ENCODE assay signal across 8 cellular contexts in genomic region chr12:52380271-52380694, GRCh38. TPM values are rescaled to one million over a fixed set of nuclear protein-coding genes. Genes with fewer than 3 reads are reported as not detected.
DNase-seq lines count a peak whose midpoint lies in the region; ATAC-seq and TF ChIP-seq lines count a peak whose summit lies in the region.
"Had no signal": no experiment of that assay in that cellular context is flagged by ENCODE, and none has a peak within 500 bp of the region (broad histone marks: within the 10 kb centered on the region; RNA-seq: fewer than 3 reads in every experiment).

No MANE protein-coding gene starts in this region.

- DNase-seq in GM12865 (ENCODE audit: low read depth): no peak
- peak; percentile 64 for DNase-seq in NCI-H2196 (lab: John Stamatoyannopoulos, UW; ENCODE audit: unreplicated experiment)
- peak; percentile 34 for DNase-seq in colonic mucosa
- peak; percentile 74 for DNase-seq in myocyte (ENCODE audit: low read depth)
- DNase-seq in SKM-1 (lab: John Stamatoyannopoulos, UW; ENCODE audit: unreplicated experiment): no peak
- DNase-seq in NCI-H2171 treated with DMSO at 0.1 percent for 48 hours (lab: John Stamatoyannopoulos, UW): no peak
- no peak for DNase-seq in stimulated activated naive B cell treated with anti-CD40 and anti-IgM and Interleukin-4, amounts not matched to agents 10 μg/mL and 1 μg/mL and 100 μg/mL, for 72 hours
- DNase-seq: left cardiac atrium had no signal

- intact Hi-C loops in colonic mucosa (cut with DNase I): no loop called here

- H3K27ac Mint-ChIP-seq in stimulated activated naive B cell treated with anti-CD40 and anti-IgM and Interleukin-4, amounts not matched to agents 10 μg/mL and 1 μg/mL and 100 μg/mL, for 72 hours: no peak overlapping the region

- H3K36me3 ChIP-seq in colonic mucosa: no peaks in the 10 kb centered on the region

- no peak overlapping the region for H3K4me3 ChIP-seq in GM12865 (ENCODE audit: low read depth, low read length)
- H3K4me3 ChIP-seq in colonic mucosa: no peak overlapping the region

- peaks cover 9 to 11% of the 10 kb centered on the region in 2 donors for H3K4me1 Mint-ChIP-seq in stimulated activated naive B cell treated with anti-CD40 and anti-IgM and Interleukin-4, amounts not matched to agents 10 μg/mL and 1 μg/mL and 100 μg/mL, for 72 hours

- H3K9me3 Mint-ChIP-seq in stimulated activated naive B cell treated with anti-CD40 and anti-IgM and Interleukin-4, amounts not matched to agents 10 μg/mL and 1 μg/mL and 100 μg/mL, for 72 hours: no peaks in the 10 kb centered on the region

- TF ChIP-seq CTCF in GM12865 (IDR thresholded peaks at IDR 0.05; ENCODE audit: insufficient read depth, low read depth, low read length, missing control alignments): peak; percentile 28
- peak; percentile 34 for TF ChIP-seq CTCF in colonic mucosa (IDR thresholded peaks at IDR 0.05)

- peaks cover 31 to 50% of the 10 kb centered on the region in 2 donors for H3K27me3 Mint-ChIP-seq in stimulated activated naive B cell treated with anti-CD40 and anti-IgM and Interleukin-4, amounts not matched to agents 10 μg/mL and 1 μg/mL and 100 μg/mL, for 72 hours

- no peaks in the 10 kb centered on the region for H3K9me3 ChIP-seq in colonic mucosa

- ATAC-seq in stimulated activated naive B cell treated with anti-CD40 and anti-IgM and Interleukin-4, amounts not matched to agents 10 μg/mL and 1 μg/mL and 100 μg/mL, for 72 hours (replicated peaks): no peak

- no peak overlapping the region for H3K4me3 Mint-ChIP-seq in stimulated activated naive B cell treated with anti-CD40 and anti-IgM and Interleukin-4, amounts not matched to agents 10 μg/mL and 1 μg/mL and 100 μg/mL, for 72 hours

- no peak overlapping the region for H3K27ac ChIP-seq in colonic mucosa

- no peak overlapping the region for H3K9ac ChIP-seq in colonic mucosa (ENCODE audit: low read depth in 2 of 2, low read length in 2 of 2)

- no peaks in the 10 kb centered on the region for H3K27me3 ChIP-seq in colonic mucosa

- H3K4me1 ChIP-seq in colonic mucosa: no peaks in the 10 kb centered on the region

- no peaks in the 10 kb centered on the region for H3K36me3 Mint-ChIP-seq in stimulated activated naive B cell treated with anti-CD40 and anti-IgM and Interleukin-4, amounts not matched to agents 10 μg/mL and 1 μg/mL and 100 μg/mL, for 72 hours

RNA-seq across cellular contexts. Expression of gene KRT84, which starts 5.2 kb away (rescaled TPM):
- total RNA-seq in colonic mucosa (not detected), myocyte (not detected in 2 replicates)
- not detected for polyA plus RNA-seq in myocyte (2012)
- total RNA-seq: left cardiac atrium had no signal

RNA-seq across cellular contexts. Expression of gene KRT85, which starts 13.0 kb away (rescaled TPM):
- total RNA-seq in colonic mucosa (not detected), myocyte (not detected in 2 replicates)
- polyA plus RNA-seq in myocyte (2012): not detected
- total RNA-seq: left cardiac atrium had no signal

RNA-seq across cellular contexts. Expression of gene KRT82, which starts 25.9 kb away (rescaled TPM):
- not detected for total RNA-seq in colonic mucosa
- not detected in 2 replicates for total RNA-seq in myocyte
- not detected for polyA plus RNA-seq in myocyte (2012)
- total RNA-seq: left cardiac atrium had no signal

RNA-seq across cellular contexts. Expression of gene KRT75, which starts 53.9 kb away (rescaled TPM):
- total RNA-seq in colonic mucosa (under 1 TPM in 1 of 2 donors, not detected in 1; 0.10 TPM), myocyte (not detected in 2 replicates)
- polyA plus RNA-seq in myocyte (2012): not detected
- total RNA-seq: left cardiac atrium had no signal

RNA-seq across cellular contexts. Expression of gene KRT83, which starts 59.1 kb away (rescaled TPM):
- total RNA-seq in colonic mucosa (not detected), myocyte (not detected in 2 replicates)
- polyA plus RNA-seq in myocyte (2012): not detected
- total RNA-seq: left cardiac atrium had no signal

Comparison
In these comparisons a context has a peak if more than half of its experiments do, and no peak if none do; other contexts are left out.
1. DNase-seq: peak in NCI-H2196 (single experiment), colonic mucosa (single experiment) and myocyte (single experiment); none in GM12865 (single experiment), SKM-1 (single experiment), NCI-H2171 treated with DMSO at 0.1 percent for 48 hours (single experiment) and stimulated activated naive B cell treated with anti-CD40 and anti-IgM and Interleukin-4, amounts not matched to agents 10 μg/mL and 1 μg/mL and 100 μg/mL, for 72 hours (single experiment).